ENCODE assay signal across 1 cellular context in the genomic region with DNA sequence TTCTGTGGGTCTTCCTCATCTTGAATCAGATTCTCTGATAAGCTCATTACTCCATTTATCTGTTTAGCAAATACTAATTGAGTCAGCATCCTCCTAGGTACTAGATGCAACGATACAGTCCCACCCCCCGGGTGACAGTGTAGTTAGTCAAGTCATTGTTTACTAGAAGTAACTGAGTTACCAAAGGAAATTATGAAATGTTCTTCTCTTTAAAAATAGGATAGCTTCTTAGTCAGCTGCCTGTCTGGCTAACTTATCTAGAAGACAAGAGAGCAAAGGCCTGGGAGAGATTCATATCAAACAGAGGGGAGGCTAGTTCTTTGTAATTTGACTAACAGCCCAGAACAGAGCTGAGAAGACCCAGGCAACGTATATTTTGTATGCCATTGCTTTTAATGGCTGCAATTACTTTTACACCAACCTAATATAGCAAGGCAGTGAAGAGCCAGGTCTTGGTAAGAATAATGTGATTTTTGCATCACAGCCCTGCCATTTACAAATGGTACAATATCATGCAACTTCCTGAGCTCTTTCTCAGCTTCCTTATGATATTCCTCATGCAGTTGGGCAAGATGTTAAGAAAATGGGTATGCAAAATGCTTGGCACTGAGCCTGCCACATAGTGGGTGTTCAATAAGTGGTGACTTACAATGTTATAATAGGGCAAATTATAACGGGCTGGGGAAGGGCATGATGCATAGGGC.
TF ChIP-seq lines count a peak whose summit lies in the region.

No MANE protein-coding gene starts in this region.

TF ChIP-seq in GM23338, 12 proteins besides CTCF, POLR2A, EP300 and RAD21 (continued from another document):
- TF ChIP-seq, protein P1, sequence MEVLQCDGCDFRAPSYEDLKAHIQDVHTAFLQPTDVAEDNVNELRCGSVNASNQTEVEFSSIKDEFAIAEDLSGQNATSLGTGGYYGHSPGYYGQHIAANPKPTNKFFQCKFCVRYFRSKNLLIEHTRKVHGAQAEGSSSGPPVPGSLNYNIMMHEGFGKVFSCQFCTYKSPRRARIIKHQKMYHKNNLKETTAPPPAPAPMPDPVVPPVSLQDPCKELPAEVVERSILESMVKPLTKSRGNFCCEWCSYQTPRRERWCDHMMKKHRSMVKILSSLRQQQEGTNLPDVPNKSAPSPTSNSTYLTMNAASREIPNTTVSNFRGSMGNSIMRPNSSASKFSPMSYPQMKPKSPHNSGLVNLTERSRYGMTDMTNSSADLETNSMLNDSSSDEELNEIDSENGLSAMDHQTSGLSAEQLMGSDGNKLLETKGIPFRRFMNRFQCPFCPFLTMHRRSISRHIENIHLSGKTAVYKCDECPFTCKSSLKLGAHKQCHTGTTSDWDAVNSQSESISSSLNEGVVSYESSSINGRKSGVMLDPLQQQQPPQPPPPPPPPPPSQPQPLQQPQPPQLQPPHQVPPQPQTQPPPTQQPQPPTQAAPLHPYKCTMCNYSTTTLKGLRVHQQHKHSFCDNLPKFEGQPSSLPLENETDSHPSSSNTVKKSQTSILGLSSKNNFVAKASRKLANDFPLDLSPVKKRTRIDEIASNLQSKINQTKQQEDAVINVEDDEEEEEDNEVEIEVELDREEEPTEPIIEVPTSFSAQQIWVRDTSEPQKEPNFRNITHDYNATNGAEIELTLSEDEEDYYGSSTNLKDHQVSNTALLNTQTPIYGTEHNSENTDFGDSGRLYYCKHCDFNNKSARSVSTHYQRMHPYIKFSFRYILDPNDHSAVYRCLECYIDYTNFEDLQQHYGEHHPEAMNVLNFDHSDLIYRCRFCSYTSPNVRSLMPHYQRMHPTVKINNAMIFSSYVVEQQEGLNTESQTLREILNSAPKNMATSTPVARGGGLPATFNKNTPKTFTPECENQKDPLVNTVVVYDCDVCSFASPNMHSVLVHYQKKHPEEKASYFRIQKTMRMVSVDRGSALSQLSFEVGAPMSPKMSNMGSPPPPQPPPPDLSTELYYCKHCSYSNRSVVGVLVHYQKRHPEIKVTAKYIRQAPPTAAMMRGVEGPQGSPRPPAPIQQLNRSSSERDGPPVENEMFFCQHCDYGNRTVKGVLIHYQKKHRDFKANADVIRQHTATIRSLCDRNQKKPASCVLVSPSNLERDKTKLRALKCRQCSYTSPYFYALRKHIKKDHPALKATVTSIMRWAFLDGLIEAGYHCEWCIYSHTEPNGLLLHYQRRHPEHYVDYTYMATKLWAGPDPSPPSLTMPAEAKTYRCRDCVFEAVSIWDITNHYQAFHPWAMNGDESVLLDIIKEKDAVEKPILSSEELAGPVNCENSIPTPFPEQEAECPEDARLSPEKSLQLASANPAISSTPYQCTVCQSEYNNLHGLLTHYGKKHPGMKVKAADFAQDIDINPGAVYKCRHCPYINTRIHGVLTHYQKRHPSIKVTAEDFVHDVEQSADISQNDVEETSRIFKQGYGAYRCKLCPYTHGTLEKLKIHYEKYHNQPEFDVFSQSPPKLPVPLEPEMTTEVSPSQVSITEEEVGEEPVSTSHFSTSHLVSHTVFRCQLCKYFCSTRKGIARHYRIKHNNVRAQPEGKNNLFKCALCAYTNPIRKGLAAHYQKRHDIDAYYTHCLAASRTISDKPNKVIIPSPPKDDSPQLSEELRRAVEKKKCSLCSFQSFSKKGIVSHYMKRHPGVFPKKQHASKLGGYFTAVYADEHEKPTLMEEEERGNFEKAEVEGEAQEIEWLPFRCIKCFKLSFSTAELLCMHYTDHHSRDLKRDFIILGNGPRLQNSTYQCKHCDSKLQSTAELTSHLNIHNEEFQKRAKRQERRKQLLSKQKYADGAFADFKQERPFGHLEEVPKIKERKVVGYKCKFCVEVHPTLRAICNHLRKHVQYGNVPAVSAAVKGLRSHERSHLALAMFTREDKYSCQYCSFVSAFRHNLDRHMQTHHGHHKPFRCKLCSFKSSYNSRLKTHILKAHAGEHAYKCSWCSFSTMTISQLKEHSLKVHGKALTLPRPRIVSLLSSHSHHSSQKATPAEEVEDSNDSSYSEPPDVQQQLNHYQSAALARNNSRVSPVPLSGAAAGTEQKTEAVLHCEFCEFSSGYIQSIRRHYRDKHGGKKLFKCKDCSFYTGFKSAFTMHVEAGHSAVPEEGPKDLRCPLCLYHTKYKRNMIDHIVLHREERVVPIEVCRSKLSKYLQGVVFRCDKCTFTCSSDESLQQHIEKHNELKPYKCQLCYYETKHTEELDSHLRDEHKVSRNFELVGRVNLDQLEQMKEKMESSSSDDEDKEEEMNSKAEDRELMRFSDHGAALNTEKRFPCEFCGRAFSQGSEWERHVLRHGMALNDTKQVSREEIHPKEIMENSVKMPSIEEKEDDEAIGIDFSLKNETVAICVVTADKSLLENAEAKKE (CRISPR knock-in tag; IDR thresholded peaks at IDR 0.05), result no peak
- TF ChIP-seq, protein P2, sequence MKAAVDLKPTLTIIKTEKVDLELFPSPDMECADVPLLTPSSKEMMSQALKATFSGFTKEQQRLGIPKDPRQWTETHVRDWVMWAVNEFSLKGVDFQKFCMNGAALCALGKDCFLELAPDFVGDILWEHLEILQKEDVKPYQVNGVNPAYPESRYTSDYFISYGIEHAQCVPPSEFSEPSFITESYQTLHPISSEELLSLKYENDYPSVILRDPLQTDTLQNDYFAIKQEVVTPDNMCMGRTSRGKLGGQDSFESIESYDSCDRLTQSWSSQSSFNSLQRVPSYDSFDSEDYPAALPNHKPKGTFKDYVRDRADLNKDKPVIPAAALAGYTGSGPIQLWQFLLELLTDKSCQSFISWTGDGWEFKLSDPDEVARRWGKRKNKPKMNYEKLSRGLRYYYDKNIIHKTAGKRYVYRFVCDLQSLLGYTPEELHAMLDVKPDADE (IDR thresholded peaks at IDR 0.05), result no peak
- TF ChIP-seq EZH2 (IDR thresholded peaks at IDR 0.05; ENCODE audit: low read depth, unreplicated experiment) (no peak), ZNF114 (CRISPR knock-in tag; IDR thresholded peaks at IDR 0.05) (no peak), ZNF331 (CRISPR knock-in tag; IDR thresholded peaks at IDR 0.05; ENCODE audit: low read depth) (no peak), STAT1 (IDR thresholded peaks at IDR 0.05; ENCODE audit: unreplicated experiment) (no peak), POLR2AphosphoS5 (IDR thresholded peaks at IDR 0.05; ENCODE audit: low read depth) (no peak), NANOG (IDR thresholded peaks at IDR 0.05; ENCODE audit: borderline replicate concordance) (no peak)
- TF ChIP-seq, protein P3, sequence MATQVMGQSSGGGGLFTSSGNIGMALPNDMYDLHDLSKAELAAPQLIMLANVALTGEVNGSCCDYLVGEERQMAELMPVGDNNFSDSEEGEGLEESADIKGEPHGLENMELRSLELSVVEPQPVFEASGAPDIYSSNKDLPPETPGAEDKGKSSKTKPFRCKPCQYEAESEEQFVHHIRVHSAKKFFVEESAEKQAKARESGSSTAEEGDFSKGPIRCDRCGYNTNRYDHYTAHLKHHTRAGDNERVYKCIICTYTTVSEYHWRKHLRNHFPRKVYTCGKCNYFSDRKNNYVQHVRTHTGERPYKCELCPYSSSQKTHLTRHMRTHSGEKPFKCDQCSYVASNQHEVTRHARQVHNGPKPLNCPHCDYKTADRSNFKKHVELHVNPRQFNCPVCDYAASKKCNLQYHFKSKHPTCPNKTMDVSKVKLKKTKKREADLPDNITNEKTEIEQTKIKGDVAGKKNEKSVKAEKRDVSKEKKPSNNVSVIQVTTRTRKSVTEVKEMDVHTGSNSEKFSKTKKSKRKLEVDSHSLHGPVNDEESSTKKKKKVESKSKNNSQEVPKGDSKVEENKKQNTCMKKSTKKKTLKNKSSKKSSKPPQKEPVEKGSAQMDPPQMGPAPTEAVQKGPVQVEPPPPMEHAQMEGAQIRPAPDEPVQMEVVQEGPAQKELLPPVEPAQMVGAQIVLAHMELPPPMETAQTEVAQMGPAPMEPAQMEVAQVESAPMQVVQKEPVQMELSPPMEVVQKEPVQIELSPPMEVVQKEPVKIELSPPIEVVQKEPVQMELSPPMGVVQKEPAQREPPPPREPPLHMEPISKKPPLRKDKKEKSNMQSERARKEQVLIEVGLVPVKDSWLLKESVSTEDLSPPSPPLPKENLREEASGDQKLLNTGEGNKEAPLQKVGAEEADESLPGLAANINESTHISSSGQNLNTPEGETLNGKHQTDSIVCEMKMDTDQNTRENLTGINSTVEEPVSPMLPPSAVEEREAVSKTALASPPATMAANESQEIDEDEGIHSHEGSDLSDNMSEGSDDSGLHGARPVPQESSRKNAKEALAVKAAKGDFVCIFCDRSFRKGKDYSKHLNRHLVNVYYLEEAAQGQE (IDR thresholded peaks at IDR 0.05; ENCODE audit: unreplicated experiment), result no peak
